In genomic region chr20:57282691-57283361, GRCh38 we compare ENCODE assay signal across 17 cellular contexts. TPM values are rescaled to one million over a fixed set of nuclear protein-coding genes. Genes with fewer than 3 reads are reported as not detected.
A peak's percentile ranks its signal among the peaks of the same experiment; 100 is the strongest.
DNase-seq lines count a peak whose midpoint lies in the region; TF ChIP-seq lines count a peak whose summit lies in the region.
"Had no signal": no experiment of that assay in that cellular context is flagged by ENCODE, and none has a peak within 500 bp of the region (broad histone marks: within the 10 kb centered on the region; RNA-seq: fewer than 3 reads in every experiment).

No MANE protein-coding gene starts in this region.

- H3K4me3 ChIP-seq in NT2/D1 (ENCODE audit: insufficient read length, low read depth) (no peak overlapping the region), dorsolateral prefrontal cortex (peak overlapping the region in 49 of 59 donors; percentile 4 to 59 (median 26)), mesodermal cell (ENCODE audit: extremely low read depth, insufficient read depth, low read length, poor library complexity, severe bottlenecking) (no peak overlapping the region)
- H3K4me3 ChIP-seq: pancreas, PC-9 had no signal

- DNase-seq in NT2/D1 (ENCODE audit: low read depth, low spot score) (no peak), dorsolateral prefrontal cortex (peak in 2 of 10 donors; percentile 47 to 55), superior temporal gyrus (ENCODE audit: extremely low spot score) (peak; percentile 79), dedifferentiated amniotic fluid mesenchymal stem cell (ENCODE audit: extremely low spot score) (no peak), SHP77 (lab: John Stamatoyannopoulos, UW) (no peak)
- DNase-seq in stimulated activated CD8-positive, alpha-beta memory T cell treated with anti-CD3 and anti-CD28 coated beads, Interleukin-4, amount 100 ng/mL, for 48 hours, result no peak
- no peak for DNase-seq in activated CD4-positive, CD25-positive, alpha-beta regulatory T cell treated with anti-CD3 and anti-CD28 coated beads, Interleukin-2, amount 50 U/mL, for 72 hours
- DNase-seq: activated CD4-positive, CD25-positive, alpha-beta regulatory T cell; activated CD8-positive, alpha-beta memory T cell treated with anti-CD3 and anti-CD28 coated beads, Interleukin-2, amount 10 ng/mL, durations not matched to agents 7 days and 5 days; effector CD8-positive, alpha-beta T cell; NCI-H187; NCI-H524; pancreas; PC-9 had no signal

- 75 to 77% methylated on average over 12 to 16 of the region's 18 CpGs for WGBS in mesodermal cell (ENCODE audit: insufficient coverage in 2 of 2), 2 experiments

- H3K4me1 ChIP-seq in NT2/D1 (ENCODE audit: insufficient read depth, insufficient read length), result peaks cover 12% of the 10 kb centered on the region
- H3K4me1 ChIP-seq in mesodermal cell (ENCODE audit: control insufficient read depth, insufficient read depth, low read length, poor library complexity, severe bottlenecking), result peaks cover 13% of the 10 kb centered on the region
- H3K4me1 ChIP-seq: pancreas had no signal

- H3K36me3 ChIP-seq in NT2/D1 (ENCODE audit: insufficient read depth, insufficient read length, low read length) (no peaks in the 10 kb centered on the region), mesodermal cell (ENCODE audit: control insufficient read depth, insufficient read depth, low read length) (no peaks in the 10 kb centered on the region)
- H3K36me3 ChIP-seq: pancreas had no signal

- H3K9me3 ChIP-seq in NT2/D1 (ENCODE audit: insufficient read depth, low read length), result no peaks in the 10 kb centered on the region
- H3K9me3 ChIP-seq in mesodermal cell (ENCODE audit: control insufficient read depth, low read length), result no peaks in the 10 kb centered on the region
- H3K9me3 ChIP-seq: pancreas had no signal

- peak overlapping the region in 57 of 59 donors; percentile 21 to 96 (median 86) for H3K27ac ChIP-seq in dorsolateral prefrontal cortex
- H3K27ac ChIP-seq in mesodermal cell (ENCODE audit: low read depth, low read length, severe bottlenecking), result peak overlapping the region; percentile 39
- H3K27ac ChIP-seq: C4-2B, pancreas, PC-9 had no signal

- intact Hi-C loops in dorsolateral prefrontal cortex (cut with DNase I), result loop anchor here in 1 of 2 donors (5.0 kb wide), 1 partner anchor 191 kb away; no protein-coding TSS in a partner anchor

- H3K27me3 ChIP-seq in NT2/D1 (ENCODE audit: insufficient read depth, insufficient read length) (no peaks in the 10 kb centered on the region), dorsolateral prefrontal cortex (peaks cover 0 to 12% (median 0%) of the 10 kb centered on the region in 45 donors)

- peak in 47 of 56 donors; percentile 7 to 66 (median 40) for TF ChIP-seq CTCF in dorsolateral prefrontal cortex (IDR thresholded peaks at IDR 0.05 in 54 of 56, conservative IDR thresholded peaks at IDR 0.05 in 2 of 56; ENCODE audit: low read depth in 1 of 56, partially characterized antibody in 56 of 56)

- H3K9ac ChIP-seq in NT2/D1 (ENCODE audit: insufficient read length, low read depth), result peak overlapping the region; percentile 47

RNA-seq across cellular contexts. Expression of gene BMP7, which starts 16.4 kb away (rescaled TPM):
- total RNA-seq in dorsolateral prefrontal cortex, result 10 to 100 TPM; 16.7 to 67.3 (median 29.8) TPM
- polyA plus RNA-seq in mesodermal cell (2013, experiment 1 of 2), result 4.6 TPM
- polyA plus RNA-seq in mesodermal cell (2013, experiment 2 of 2), result 3.0 TPM
- total RNA-seq: activated CD8-positive, alpha-beta memory T cell treated with anti-CD3 and anti-CD28 coated beads, Interleukin-2, amount 10 ng/mL, durations not matched to agents 7 days and 5 days had no signal

RNA-seq across cellular contexts. Expression of gene SPO11, which starts 46.8 kb away (rescaled TPM):
- not detected for total RNA-seq in dorsolateral prefrontal cortex
- polyA plus RNA-seq in mesodermal cell (2013, experiment 1 of 2), result not detected
- polyA plus RNA-seq in mesodermal cell (2013, experiment 2 of 2), result not detected
- total RNA-seq: activated CD8-positive, alpha-beta memory T cell treated with anti-CD3 and anti-CD28 coated beads, Interleukin-2, amount 10 ng/mL, durations not matched to agents 7 days and 5 days; mesenteric fat pad; pancreas; PC-9 had no signal
- polyA plus RNA-seq: pancreas had no signal

Comparison
In these comparisons a context has a peak if more than half of its experiments do, and no peak if none do; other contexts are left out.
1. H3K4me3 ChIP-seq: peak in dorsolateral prefrontal cortex (49 of 59); none in NT2/D1 (single experiment) and mesodermal cell (single experiment).